9 cellular contexts compared by ENCODE assay signal in the genomic region with DNA sequence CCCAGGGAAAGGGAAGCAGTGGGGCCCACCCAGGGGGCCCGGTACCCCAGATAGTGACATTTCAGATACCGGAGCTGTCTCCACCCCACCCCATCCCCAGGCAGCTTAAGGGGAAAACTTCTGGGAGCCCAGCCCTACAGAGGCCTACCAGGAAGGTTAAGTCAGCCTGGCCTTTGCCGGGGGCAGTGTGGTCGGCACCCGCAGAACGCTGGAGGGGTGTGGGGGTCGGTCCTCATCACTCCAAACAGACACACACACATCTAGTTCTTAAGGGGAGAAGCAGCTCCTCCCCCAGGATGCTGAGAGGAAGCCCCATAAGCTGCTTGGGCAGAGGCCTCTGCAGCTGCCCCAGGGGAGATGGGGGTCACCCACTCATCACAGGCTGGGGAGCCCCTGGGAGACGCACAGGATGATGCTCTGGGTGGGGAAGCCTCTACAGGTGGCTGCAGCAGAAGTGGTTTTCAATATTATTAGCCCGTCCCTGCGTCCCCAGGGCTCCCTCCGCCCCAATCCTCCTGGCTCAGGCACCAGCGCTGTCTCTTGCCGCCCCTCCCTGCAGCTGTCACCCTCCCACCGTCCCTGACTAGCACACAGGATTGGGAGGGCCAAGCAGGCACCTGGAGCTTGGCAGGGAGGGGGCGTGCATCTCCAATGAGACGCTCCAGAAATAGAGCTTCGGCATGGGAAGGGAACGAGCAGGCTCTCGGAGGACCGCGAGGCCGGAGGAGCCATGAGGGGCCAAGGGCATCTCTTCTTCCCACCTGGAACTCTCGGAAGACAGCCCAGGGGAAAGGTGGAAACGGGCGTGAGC. TPM values are rescaled to one million over a fixed set of nuclear protein-coding genes. Genes with fewer than 3 reads are reported as not detected.
DNase-seq lines count a peak whose midpoint lies in the region; TF ChIP-seq lines count a peak whose summit lies in the region.
"Had no signal": no experiment of that assay in that cellular context is flagged by ENCODE, and none has a peak within 500 bp of the region (broad histone marks: within the 10 kb centered on the region; RNA-seq: fewer than 3 reads in every experiment).

No MANE protein-coding gene starts in this region.

- in situ Hi-C loops in HAP-1 (cut with MboI; ENCODE audit: low sequenced_read_pairs) = no loop called here

- H3K4me1 ChIP-seq in BLaER1 (peaks cover 87% of the 10 kb centered on the region), BE2C (no peaks in the 10 kb centered on the region), HAP-1 (peaks cover 7% of the 10 kb centered on the region; the same call in 1 of the 2 replicates)

- H3K9ac ChIP-seq in BLaER1 = peak overlapping the region; percentile 61; the same call in 1 of the 2 replicates

- no peak for TF ChIP-seq CTCF in GM20000 (IDR thresholded peaks at IDR 0.05; ENCODE audit: extremely low read depth, missing control alignments)
- TF ChIP-seq CTCF in BE2C (IDR thresholded peaks at IDR 0.05; ENCODE audit: low read depth, low read length) = no peak

- peak overlapping the region; percentile 99 for H3K4me2 ChIP-seq in BLaER1

- H3K27me3 ChIP-seq in BLaER1 (no peaks in the 10 kb centered on the region), BE2C (peaks cover 8% of the 10 kb centered on the region), HAP-1 (ENCODE audit: low read depth) (no peaks in the 10 kb centered on the region)

- H3K27ac ChIP-seq in BLaER1 = peak overlapping the region; percentile 60; the same call in 1 of the 2 replicates

- H3K4me3 ChIP-seq in BLaER1 (peak overlapping the region; percentile 77), BE2C (ENCODE audit: low read depth, low read length) (no peak overlapping the region), HAP-1 (no peak overlapping the region)

- H4K20me1 ChIP-seq in BLaER1 = peaks cover 94% of the 10 kb centered on the region

- H3K9me3 ChIP-seq in BLaER1 (no peaks in the 10 kb centered on the region), BE2C (no peaks in the 10 kb centered on the region), HAP-1 (no peaks in the 10 kb centered on the region)

- peak; percentile 85 for DNase-seq in GM20000 (ENCODE audit: low spot score)
- DNase-seq in NCI-H1694 treated with DMSO at 0.1 percent for 48 hours (lab: John Stamatoyannopoulos, UW) = peak; percentile 54
- DNase-seq in germinal center (ENCODE audit: low spot score) = peak; percentile 88
- DNase-seq in BE2C = no peak
- no peak for DNase-seq in UCSD-AML1 (lab: John Stamatoyannopoulos, UW; ENCODE audit: unreplicated experiment)
- DNase-seq in HAP-1 (ENCODE audit: low spot score in 2 of 2) = no peak
- DNase-seq in pons (ENCODE audit: low spot score) = no peak
- DNase-seq: activated CD4-positive, alpha-beta memory T cell treated with anti-CD3 and anti-CD28 coated beads for 36 hours had no signal

- H3K36me3 ChIP-seq in BLaER1 = no peaks in the 10 kb centered on the region
- no peaks in the 10 kb centered on the region for H3K36me3 ChIP-seq in BE2C
- H3K36me3 ChIP-seq in HAP-1 (replicated peaks) = no peaks in the 10 kb centered on the region

RNA-seq across cellular contexts. Expression of gene ABR, which starts 1.4 kb away (rescaled TPM):
- 34.7 TPM for polyA plus RNA-seq in BE2C (2012; ENCODE audit: insufficient read depth, insufficient read length, low read depth)

Comparison
In these comparisons a context has a peak if more than half of its experiments do, and no peak if none do; other contexts are left out.
1. DNase-seq: peak in GM20000 (single experiment), NCI-H1694 treated with DMSO at 0.1 percent for 48 hours (single experiment) and germinal center (single experiment); none in BE2C (single experiment), UCSD-AML1 (single experiment), HAP-1 (0 of 2) and pons (single experiment).